ENCODE assay signal across 34 cellular contexts in genomic region chr6:100432136-100432535, GRCh38. TPM values are rescaled to one million over a fixed set of nuclear protein-coding genes. Genes with fewer than 3 reads are reported as not detected.
"Had no signal": no experiment of that assay in that cellular context is flagged by ENCODE, and none has a peak within 500 bp of the region (broad histone marks: within the 10 kb centered on the region; RNA-seq: fewer than 3 reads in every experiment).

No MANE protein-coding gene starts in this region.

- H3K4me3 ChIP-seq: ascending aorta, cardiac muscle cell had no signal

- H3K36me3 ChIP-seq: ascending aorta, cardiac muscle cell had no signal

- H3K9me3 ChIP-seq: ascending aorta had no signal

- H3K27ac ChIP-seq: ascending aorta, cardiac muscle cell had no signal

- ATAC-seq: activated CD4-positive, alpha-beta T cell treated with anti-CD3 and anti-CD28 coated beads for 36 hours; activated CD4-positive, CD25-positive, alpha-beta regulatory T cell treated with anti-CD3 and anti-CD28 coated beads, Interleukin-2, amount 50 U/mL, for 24 hours; activated CD8-positive, alpha-beta T cell treated with anti-CD3 and anti-CD28 coated beads, Interleukin-2, amount 10 ng/mL, durations not matched to agents 7 days and 5 days; Panc1; SK-N-SH treated with all-trans-retinoic acid at 6 μM for 48 hours; T-cell; T-helper 17 cell had no signal

- H3K27me3 ChIP-seq: ascending aorta, cardiac muscle cell had no signal

- H3K4me1 ChIP-seq: ascending aorta had no signal

- DNase-seq: activated CD4-positive, alpha-beta T cell treated with anti-CD3 and anti-CD28 coated beads for 36 hours; activated CD4-positive, alpha-beta T cell treated with anti-CD3 and anti-CD28 coated beads, Interleukin-2, amount 10 ng/mL, durations not matched to agents 7 days and 5 days; activated CD4-positive, alpha-beta T cell treated with anti-CD3 and anti-CD28 coated beads, Interleukin-2, amount 50 U/mL, for 48 hours; activated CD8-positive, alpha-beta T cell treated with anti-CD3 and anti-CD28 coated beads, Interleukin-2, amount 10 ng/mL, durations not matched to agents 7 days and 5 days; activated gamma-delta T cell; activated naive CD4-positive, alpha-beta T cell treated with Interleukin-2 at 50 U/mL for 16 hours; activated naive CD8-positive, alpha-beta T cell treated with anti-CD3 and anti-CD28 coated beads, Interleukin-2, amount 10 ng/mL, durations not matched to agents 7 days and 5 days; activated T-cell treated with anti-CD3 and anti-CD28 coated beads, Interleukin-2, amount 50 U/mL, for 24 hours; amygdala; Kasumi-1; NCI-H1092 treated with DMSO at 0.1 percent for 48 hours; NCI-H1417; NCI-H146; NCI-H187; NCI-H2029 treated with DMSO at 0.1 percent for 48 hours; NCI-H2107; NCI-H2171; NCI-H510A; NCI-H526; NCI-H748 treated with DMSO at 0.1 percent for 48 hours; NK-92 treated with Interleukin-12 subunit alpha and Interleukin-12 subunit beta, amount 100 ng/mL, for 24 hours; RPMI8226; SIG-M5; T-cell; T-helper 17 cell; T-helper 9 cell had no signal

RNA-seq across cellular contexts. Expression of gene SIM1, which starts 32.6 kb away (rescaled TPM):
- total RNA-seq: activated CD4-positive, alpha-beta T cell treated with anti-CD3 and anti-CD28 coated beads for 36 hours; activated CD4-positive, alpha-beta T cell treated with anti-CD3 and anti-CD28 coated beads, Interleukin-2, amount 10 ng/mL, durations not matched to agents 7 days and 5 days; activated CD8-positive, alpha-beta T cell treated with anti-CD3 and anti-CD28 coated beads, Interleukin-2, amount 10 ng/mL, durations not matched to agents 7 days and 5 days; activated naive CD8-positive, alpha-beta T cell treated with anti-CD3 and anti-CD28 coated beads, Interleukin-2, amount 10 ng/mL, durations not matched to agents 7 days and 5 days; activated T-helper 2 cell treated with anti-CD3 and anti-CD28 coated beads, Interferon-gamma antibody, Interleukin-2, Interleukin-4, amounts not matched to agents 10 μg/mL and 5 μg/mL and 100 μg/mL, durations not matched to agents 14 hours and 24 hours and 36 hours; ascending aorta; cardiac muscle cell; OCI-LY7; SK-MEL-5; T-cell; T-helper 17 cell had no signal
- polyA plus RNA-seq: cardiac muscle cell had no signal
